In genomic region chr3:65576228-65576627, GRCh38 we compare ENCODE assay signal across 16 cellular contexts.
"Had no signal": no experiment of that assay in that cellular context is flagged by ENCODE, and none has a peak within 500 bp of the region (broad histone marks: within the 10 kb centered on the region; RNA-seq: fewer than 3 reads in every experiment).

No MANE protein-coding gene starts in this region.

- DNase-seq: activated CD8-positive, alpha-beta memory T cell treated with anti-CD3 and anti-CD28 coated beads for 24 hours; activated CD8-positive, alpha-beta memory T cell treated with anti-CD3 and anti-CD28 coated beads, Interleukin-2, amount 50 U/mL, for 48 hours; activated naive CD4-positive, alpha-beta T cell treated with Interleukin-2 at 50 U/mL for 16 hours; activated naive CD8-positive, alpha-beta T cell treated with anti-CD3 and anti-CD28 coated beads for 36 hours; activated T-cell treated with anti-CD3 and anti-CD28 coated beads, Interleukin-2, amount 50 U/mL, for 4 hours; left lung; midbrain; right cardiac atrium; stimulated activated CD4-positive, alpha-beta T cell treated with anti-CD3 and anti-CD28 coated beads, Interleukin-1b, Interleukin-23, amount 100 ng/mL, for 48 hours; T1000; transverse colon had no signal

- ATAC-seq: activated T-cell treated with anti-CD3 and anti-CD28 coated beads, Interleukin-2, amount 50 U/mL, for 4 hours; natural killer cell treated with Interleukin-12 subunit alpha and Interleukin-12 subunit beta and Interleukin-15 and Interleukin-18, amount 100 ng/mL, for 72 hours; right cardiac atrium; WTC11 had no signal

- H3K36me3 ChIP-seq: cardiac muscle cell, left lung, transverse colon had no signal

- H2AFZ ChIP-seq: parathyroid adenoma had no signal

- H3K27ac Mint-ChIP-seq: activated naive CD8-positive, alpha-beta T cell treated with anti-CD3 and anti-CD28 coated beads for 36 hours; natural killer cell treated with Interleukin-12 subunit alpha and Interleukin-12 subunit beta and Interleukin-15 and Interleukin-18, amount 100 ng/mL, for 72 hours had no signal

- H3K27ac ChIP-seq: cardiac muscle cell, foreskin keratinocyte, left lung, parathyroid adenoma, transverse colon had no signal

- H3K9ac ChIP-seq: parathyroid adenoma had no signal

- H3K36me3 Mint-ChIP-seq: activated naive CD8-positive, alpha-beta T cell treated with anti-CD3 and anti-CD28 coated beads for 36 hours; natural killer cell treated with Interleukin-12 subunit alpha and Interleukin-12 subunit beta and Interleukin-15 and Interleukin-18, amount 100 ng/mL, for 72 hours had no signal

- H3K27me3 Mint-ChIP-seq: activated naive CD8-positive, alpha-beta T cell treated with anti-CD3 and anti-CD28 coated beads for 36 hours; natural killer cell treated with Interleukin-12 subunit alpha and Interleukin-12 subunit beta and Interleukin-15 and Interleukin-18, amount 100 ng/mL, for 72 hours had no signal

- H3K9me3 ChIP-seq: left lung, transverse colon had no signal

- H3K4me3 ChIP-seq: cardiac muscle cell, left lung, transverse colon had no signal

- H3K4me3 Mint-ChIP-seq: activated naive CD8-positive, alpha-beta T cell treated with anti-CD3 and anti-CD28 coated beads for 36 hours; activated T-cell treated with anti-CD3 and anti-CD28 coated beads, Interleukin-2, amount 50 U/mL, for 4 hours; natural killer cell treated with Interleukin-12 subunit alpha and Interleukin-12 subunit beta and Interleukin-15 and Interleukin-18, amount 100 ng/mL, for 72 hours; WTC11 had no signal

- H3K4me1 ChIP-seq: left lung, parathyroid adenoma had no signal

- H3K4me1 Mint-ChIP-seq: activated naive CD8-positive, alpha-beta T cell treated with anti-CD3 and anti-CD28 coated beads for 36 hours had no signal

- H3K27me3 ChIP-seq: cardiac muscle cell, foreskin keratinocyte, left lung, transverse colon had no signal

- H3K79me2 ChIP-seq: parathyroid adenoma had no signal
